ENCODE assay signal across 27 cellular contexts in genomic region chr5:106142131-106142530, GRCh38.
"Had no signal": no experiment of that assay in that cellular context is flagged by ENCODE, and none has a peak within 500 bp of the region (broad histone marks: within the 10 kb centered on the region; RNA-seq: fewer than 3 reads in every experiment).

No MANE protein-coding gene starts in this region.

- H3K36me3 ChIP-seq: adrenal gland, colonic mucosa, gastroesophageal sphincter had no signal

- H3K9me3 ChIP-seq: adrenal gland, body of pancreas, colonic mucosa, gastroesophageal sphincter had no signal

- H3K4me3 ChIP-seq: adrenal gland, body of pancreas, colonic mucosa, dorsolateral prefrontal cortex, gastroesophageal sphincter had no signal

- H3K27ac Mint-ChIP-seq: activated CD4-positive, alpha-beta memory T cell treated with anti-CD3 and anti-CD28 coated beads, Interleukin-2, amount 10 ng/mL, durations not matched to agents 7 days and 5 days; activated CD4-positive, alpha-beta T cell treated with anti-CD3 and anti-CD28 coated beads for 36 hours; activated CD4-positive, alpha-beta T cell treated with anti-CD3 and anti-CD28 coated beads, Interleukin-2, amount 10 ng/mL, durations not matched to agents 24 days and 14 days; activated naive CD4-positive, alpha-beta T cell treated with anti-CD3 and anti-CD28 coated beads, Interleukin-2, amount 10 ng/mL, durations not matched to agents 7 days and 5 days; activated naive CD8-positive, alpha-beta T cell; activated T-cell treated with anti-CD3 and anti-CD28 coated beads, Interleukin-2, amount 50 U/mL, for 24 hours; activated T-cell treated with anti-CD3 and anti-CD28 coated beads, Interleukin-2, amount 50 U/mL, for 72 hours; dendritic cell treated with granulocyte-macrophage colony-stimulating factor and Interleukin-4, amounts not matched to agents 40 ng/mL and 50 ng/mL, for 4 days; endodermal cell had no signal

- H3K36me3 Mint-ChIP-seq: activated naive CD4-positive, alpha-beta T cell treated with anti-CD3 and anti-CD28 coated beads, Interleukin-2, amount 10 ng/mL, durations not matched to agents 7 days and 5 days; activated naive CD8-positive, alpha-beta T cell had no signal

- H3K4me1 ChIP-seq: adrenal gland, body of pancreas, colonic mucosa, gastroesophageal sphincter had no signal

- H3K27me3 Mint-ChIP-seq: activated CD4-positive, alpha-beta memory T cell treated with anti-CD3 and anti-CD28 coated beads, Interleukin-2, amount 10 ng/mL, durations not matched to agents 7 days and 5 days; activated CD4-positive, alpha-beta T cell treated with anti-CD3 and anti-CD28 coated beads for 36 hours; activated CD4-positive, alpha-beta T cell treated with anti-CD3 and anti-CD28 coated beads, Interleukin-2, amount 10 ng/mL, durations not matched to agents 24 days and 14 days; activated naive CD4-positive, alpha-beta T cell treated with anti-CD3 and anti-CD28 coated beads, Interleukin-2, amount 10 ng/mL, durations not matched to agents 7 days and 5 days; activated naive CD8-positive, alpha-beta T cell; activated T-cell treated with anti-CD3 and anti-CD28 coated beads, Interleukin-2, amount 50 U/mL, for 24 hours; dendritic cell treated with granulocyte-macrophage colony-stimulating factor and Interleukin-4, amounts not matched to agents 40 ng/mL and 50 ng/mL, for 4 days had no signal

- DNase-seq: activated CD4-positive, alpha-beta memory T cell treated with anti-CD3 and anti-CD28 coated beads, Interleukin-2, amount 10 ng/mL, durations not matched to agents 7 days and 5 days; activated CD4-positive, alpha-beta T cell treated with anti-CD3 and anti-CD28 coated beads for 36 hours; activated CD4-positive, alpha-beta T cell treated with anti-CD3 and anti-CD28 coated beads, Interleukin-2, amount 10 ng/mL, durations not matched to agents 24 days and 14 days; activated CD4-positive, CD25-positive, alpha-beta regulatory T cell; activated CD4-positive, CD25-positive, alpha-beta regulatory T cell treated with anti-CD3 and anti-CD28 coated beads, Interleukin-2, amount 50 U/mL, for 72 hours; activated CD8-positive, alpha-beta memory T cell treated with anti-CD3 and anti-CD28 coated beads, Interleukin-2, amount 50 U/mL, for 48 hours; activated gamma-delta T cell; activated naive CD4-positive, alpha-beta T cell; activated naive CD4-positive, alpha-beta T cell treated with anti-CD3 and anti-CD28 coated beads, Interleukin-2, amount 10 ng/mL, durations not matched to agents 7 days and 5 days; activated T-cell treated with anti-CD3 and anti-CD28 coated beads for 4 hours; activated T-cell treated with anti-CD3 and anti-CD28 coated beads, Interleukin-2, amount 50 U/mL, for 24 hours; activated T-cell treated with anti-CD3 and anti-CD28 coated beads, Interleukin-2, amount 50 U/mL, for 72 hours; adrenal gland; amygdala; aorta; body of pancreas; caudate nucleus; colonic mucosa; dorsolateral prefrontal cortex; effector memory CD4-positive, alpha-beta T cell; endodermal cell; foreskin fibroblast; T-helper 2 cell had no signal

- H3K4me3 Mint-ChIP-seq: activated CD4-positive, alpha-beta memory T cell treated with anti-CD3 and anti-CD28 coated beads, Interleukin-2, amount 10 ng/mL, durations not matched to agents 7 days and 5 days; activated CD4-positive, alpha-beta T cell treated with anti-CD3 and anti-CD28 coated beads for 36 hours; activated CD4-positive, alpha-beta T cell treated with anti-CD3 and anti-CD28 coated beads, Interleukin-2, amount 10 ng/mL, durations not matched to agents 24 days and 14 days; activated naive CD4-positive, alpha-beta T cell treated with anti-CD3 and anti-CD28 coated beads, Interleukin-2, amount 10 ng/mL, durations not matched to agents 7 days and 5 days; activated naive CD8-positive, alpha-beta T cell; activated T-cell treated with anti-CD3 and anti-CD28 coated beads, Interleukin-2, amount 50 U/mL, for 24 hours; activated T-cell treated with anti-CD3 and anti-CD28 coated beads, Interleukin-2, amount 50 U/mL, for 72 hours; dendritic cell treated with granulocyte-macrophage colony-stimulating factor and Interleukin-4, amounts not matched to agents 40 ng/mL and 50 ng/mL, for 4 days; endodermal cell had no signal

- H3K4me1 Mint-ChIP-seq: activated CD4-positive, alpha-beta memory T cell treated with anti-CD3 and anti-CD28 coated beads, Interleukin-2, amount 10 ng/mL, durations not matched to agents 7 days and 5 days; activated CD4-positive, alpha-beta T cell treated with anti-CD3 and anti-CD28 coated beads for 36 hours; activated CD4-positive, alpha-beta T cell treated with anti-CD3 and anti-CD28 coated beads, Interleukin-2, amount 10 ng/mL, durations not matched to agents 24 days and 14 days; activated naive CD4-positive, alpha-beta T cell treated with anti-CD3 and anti-CD28 coated beads, Interleukin-2, amount 10 ng/mL, durations not matched to agents 7 days and 5 days had no signal

- H3K27me3 ChIP-seq: adrenal gland, body of pancreas, colonic mucosa, dorsolateral prefrontal cortex, gastroesophageal sphincter had no signal

- ATAC-seq: activated CD4-positive, alpha-beta T cell treated with anti-CD3 and anti-CD28 coated beads for 36 hours; activated T-cell treated with anti-CD3 and anti-CD28 coated beads, Interleukin-2, amount 50 U/mL, for 72 hours; body of pancreas; esophagus mucosa; gastroesophageal sphincter had no signal

- H3K9me3 Mint-ChIP-seq: activated CD4-positive, alpha-beta T cell treated with anti-CD3 and anti-CD28 coated beads, Interleukin-2, amount 10 ng/mL, durations not matched to agents 24 days and 14 days; activated T-cell treated with anti-CD3 and anti-CD28 coated beads, Interleukin-2, amount 50 U/mL, for 24 hours; endodermal cell had no signal

- H3K27ac ChIP-seq: adrenal gland, body of pancreas, colonic mucosa, dorsolateral prefrontal cortex, gastroesophageal sphincter had no signal
